Comparison of ENCODE assay signal across 27 cellular contexts in genomic region chr17:280901-281300, GRCh38.
A peak's percentile ranks its signal among the peaks of the same experiment; 100 is the strongest.
DNase-seq lines count a peak whose midpoint lies in the region; ATAC-seq, FAIRE-seq and TF ChIP-seq lines count a peak whose summit lies in the region.
"Had no signal": no experiment of that assay in that cellular context is flagged by ENCODE, and none has a peak within 500 bp of the region (broad histone marks: within the 10 kb centered on the region; RNA-seq: fewer than 3 reads in every experiment).

No MANE protein-coding gene starts in this region.

- FAIRE-seq in pancreas (lab: Jason Lieb, UNC), result no peak
- FAIRE-seq: RCC 7860 had no signal

- no peak for TF ChIP-seq CTCF in left ventricle myocardium inferior (IDR thresholded peaks at IDR 0.05; ENCODE audit: borderline replicate concordance)
- no peak for TF ChIP-seq CTCF in colonic mucosa (IDR thresholded peaks at IDR 0.05)
- no peak for TF ChIP-seq CTCF in pancreas (IDR thresholded peaks at IDR 0.05)
- TF ChIP-seq CTCF in WERI-Rb-1 (IDR thresholded peaks at IDR 0.05; ENCODE audit: low read depth, low read length), result no peak

- peaks cover 6% of the 10 kb centered on the region for H3K9me3 ChIP-seq in left ventricle myocardium inferior (replicated peaks)
- no peaks in the 10 kb centered on the region for H3K9me3 ChIP-seq in colonic mucosa
- no peaks in the 10 kb centered on the region for H3K9me3 ChIP-seq in pancreas
- no peaks in the 10 kb centered on the region for H3K9me3 ChIP-seq in WERI-Rb-1 (ENCODE audit: severe bottlenecking)
- H3K9me3 ChIP-seq: Caco-2, gastroesophageal sphincter, neutrophil, SJCRH30 had no signal

- H3K4me1 ChIP-seq in left ventricle myocardium inferior (peaks cover 10% of the 10 kb centered on the region), colonic mucosa (no peaks in the 10 kb centered on the region), pancreas (no peaks in the 10 kb centered on the region)
- H3K4me1 ChIP-seq: Caco-2, gastroesophageal sphincter, SJCRH30 had no signal

- H3K27me3 ChIP-seq in left ventricle myocardium inferior (ENCODE audit: low read depth) (peaks cover under 1% of the 10 kb centered on the region), colonic mucosa (no peaks in the 10 kb centered on the region), pancreas (no peaks in the 10 kb centered on the region), WERI-Rb-1 (ENCODE audit: insufficient read depth, low read depth, severe bottlenecking) (no peaks in the 10 kb centered on the region)
- H3K27me3 ChIP-seq: gastroesophageal sphincter, neutrophil, SJCRH30 had no signal

- WGBS in pancreas, 2 donors, result 81 to 82% methylated on average over 9 of the region's 9 CpGs

- peaks cover 13% of the 10 kb centered on the region for H3K36me3 ChIP-seq in left ventricle myocardium inferior
- no peaks in the 10 kb centered on the region for H3K36me3 ChIP-seq in colonic mucosa
- H3K36me3 ChIP-seq in pancreas, result peaks cover 0 to 32% (median 4%) of the 10 kb centered on the region in 3 donors
- H3K36me3 ChIP-seq in WERI-Rb-1, result no peaks in the 10 kb centered on the region
- H3K36me3 ChIP-seq: gastroesophageal sphincter, SJCRH30 had no signal

- intact Hi-C loops in left ventricle myocardium inferior (cut with micrococcal nuclease) (no loop called here), left ventricle myocardium superior (cut with micrococcal nuclease) (no loop called here), colonic mucosa (cut with DNase I) (no loop called here), pancreas (cut with DNase I) (no loop called here)

- no peak for ATAC-seq in left ventricle myocardium superior
- ATAC-seq in pancreas, result no peak
- no peak for ATAC-seq in HG02973 (IDR thresholded peaks at IDR 0.05; ENCODE audit: unreplicated experiment)
- ATAC-seq: activated T-cell treated with anti-CD3 and anti-CD28 coated beads, Interleukin-2, amount 50 U/mL, for 4 hours; gastroesophageal sphincter; HCT116; stimulated activated memory B cell treated with anti-CD40 and anti-IgM and Interleukin-4, amounts not matched to agents 10 μg/mL and 1 μg/mL and 100 μg/mL, for 72 hours had no signal

- DNase-seq in left ventricle myocardium inferior (no peak), left ventricle myocardium superior (no peak), colonic mucosa (peak; percentile 9), pancreas (peak in 4 of 6 donors; percentile 7 to 35 (median 17)), ureter (ENCODE audit: low spot score) (peak; percentile 39), WERI-Rb-1 (no peak), NCI-H524 treated with DMSO at 0.1 percent for 48 hours (lab: John Stamatoyannopoulos, UW) (no peak)
- DNase-seq: activated CD4-positive, alpha-beta T cell treated with anti-CD3 and anti-CD28 coated beads, Interleukin-2, amount 10 ng/mL, durations not matched to agents 24 days and 14 days; activated naive CD4-positive, alpha-beta T cell; activated T-cell treated with anti-CD3 and anti-CD28 coated beads, Interleukin-2, amount 50 U/mL, for 4 hours; cerebellar nuclear complex; DND-41; hypothalamus; naive B cell; NCI-H1417 treated with DMSO at 0.1 percent for 48 hours; NCI-H446; NCI-H774; SJCRH30; T1000 had no signal

- H3K27ac ChIP-seq in left ventricle myocardium inferior (replicated peaks), result peak overlapping the region; percentile 68
- no peak overlapping the region for H3K27ac ChIP-seq in colonic mucosa
- no peak overlapping the region for H3K27ac ChIP-seq in pancreas
- no peak overlapping the region for H3K27ac ChIP-seq in WERI-Rb-1
- H3K27ac ChIP-seq: neutrophil, SJCRH30, VCaP had no signal

- H3K4me3 ChIP-seq in left ventricle myocardium inferior (no peak overlapping the region), colonic mucosa (no peak overlapping the region), pancreas (no peak overlapping the region), WERI-Rb-1 (ENCODE audit: low read depth, low read length) (no peak overlapping the region)
- H3K4me3 ChIP-seq: gastroesophageal sphincter, SJCRH30 had no signal

- H3K9ac ChIP-seq in colonic mucosa (ENCODE audit: low read depth in 2 of 2, low read length in 2 of 2), result no peak overlapping the region

Comparison
In these comparisons a context has a peak if more than half of its experiments do, and no peak if none do; other contexts are left out.
1. DNase-seq: peak in colonic mucosa (single experiment), pancreas (4 of 6) and ureter (single experiment); none in left ventricle myocardium inferior (single experiment), left ventricle myocardium superior (single experiment), WERI-Rb-1 (single experiment) and NCI-H524 treated with DMSO at 0.1 percent for 48 hours (single experiment).